In the genomic region with DNA sequence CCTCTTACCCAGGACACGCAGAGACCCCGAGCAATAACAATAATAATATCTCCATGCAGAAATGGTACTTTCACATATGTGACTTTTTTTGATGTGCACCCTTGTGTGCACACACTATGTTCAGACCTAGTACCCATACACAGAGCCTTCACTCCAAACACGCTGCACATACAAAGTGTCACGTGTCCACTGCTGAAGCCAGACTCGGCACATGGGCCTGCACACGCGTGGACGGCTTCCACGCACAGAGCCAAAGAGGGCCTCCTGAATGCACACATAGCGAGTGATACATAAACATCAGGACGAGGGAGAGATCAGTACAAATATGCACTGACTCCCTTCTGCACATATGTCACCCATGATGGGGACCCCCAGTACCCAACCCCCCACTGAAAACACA, we compare ENCODE assay signal across 22 cellular contexts. TPM values are rescaled to one million over a fixed set of nuclear protein-coding genes. Genes with fewer than 3 reads are reported as not detected.
"Had no signal": no experiment of that assay in that cellular context is flagged by ENCODE, and none has a peak within 500 bp of the region (broad histone marks: within the 10 kb centered on the region; RNA-seq: fewer than 3 reads in every experiment).

No MANE protein-coding gene starts in this region.

- DNase-seq: activated CD4-positive, alpha-beta T cell treated with anti-CD3 and anti-CD28 coated beads for 4 hours; activated CD4-positive, alpha-beta T cell treated with anti-CD3 and anti-CD28 coated beads, Interleukin-2, amount 50 U/mL, for 4 hours; activated CD8-positive, alpha-beta memory T cell treated with anti-CD3 and anti-CD28 coated beads, Interleukin-2, amount 10 ng/mL, durations not matched to agents 7 days and 5 days; activated gamma-delta T cell; activated naive CD4-positive, alpha-beta T cell treated with anti-CD3 and anti-CD28 coated beads for 36 hours; activated T-cell treated with anti-CD3 and anti-CD28 coated beads, Interleukin-2, amount 50 U/mL, for 24 hours; amniotic stem cell; body of pancreas; Karpas-422; MM.1S; NCI-H1105 treated with DMSO at 0.1 percent for 48 hours; NCI-H187 treated with DMSO at 0.1 percent for 48 hours; NCI-H2081 treated with DMSO at 0.1 percent for 48 hours; NCI-H446; Peyer's patch; Right ventricle myocardium superior; SJCRH30; SK-N-SH; T-helper 1 cell had no signal

- H3K36me3 Mint-ChIP-seq: activated CD8-positive, alpha-beta memory T cell treated with anti-CD3 and anti-CD28 coated beads, Interleukin-2, amount 10 ng/mL, durations not matched to agents 7 days and 5 days had no signal

- H3K9me3 Mint-ChIP-seq: activated naive CD4-positive, alpha-beta T cell treated with anti-CD3 and anti-CD28 coated beads for 36 hours; activated T-cell treated with anti-CD3 and anti-CD28 coated beads, Interleukin-2, amount 50 U/mL, for 24 hours had no signal

- H3K4me2 ChIP-seq: SK-N-SH had no signal

- H3K9ac ChIP-seq: SK-N-SH had no signal

- H3K4me1 ChIP-seq: SJCRH30 had no signal

- H3K36me3 ChIP-seq: ascending aorta, Peyer's patch, SJCRH30 had no signal

- H3K9me2 ChIP-seq: SK-N-SH had no signal

- ATAC-seq: activated CD8-positive, alpha-beta memory T cell treated with anti-CD3 and anti-CD28 coated beads, Interleukin-2, amount 10 ng/mL, durations not matched to agents 7 days and 5 days; body of pancreas had no signal

- H3K4me3 Mint-ChIP-seq: activated CD8-positive, alpha-beta memory T cell treated with anti-CD3 and anti-CD28 coated beads, Interleukin-2, amount 10 ng/mL, durations not matched to agents 7 days and 5 days; activated naive CD4-positive, alpha-beta T cell treated with anti-CD3 and anti-CD28 coated beads for 36 hours; activated T-cell treated with anti-CD3 and anti-CD28 coated beads, Interleukin-2, amount 50 U/mL, for 24 hours had no signal

- H3K27ac Mint-ChIP-seq: activated CD8-positive, alpha-beta memory T cell treated with anti-CD3 and anti-CD28 coated beads, Interleukin-2, amount 10 ng/mL, durations not matched to agents 7 days and 5 days; activated naive CD4-positive, alpha-beta T cell treated with anti-CD3 and anti-CD28 coated beads for 36 hours; activated T-cell treated with anti-CD3 and anti-CD28 coated beads, Interleukin-2, amount 50 U/mL, for 24 hours had no signal

- H3K27ac ChIP-seq: ascending aorta, body of pancreas, Peyer's patch, RWPE1, SJCRH30, VCaP had no signal

- H3K9me3 ChIP-seq: ascending aorta, body of pancreas, Peyer's patch, SJCRH30, SK-N-SH had no signal

- H3K4me3 ChIP-seq: ascending aorta, body of pancreas, Peyer's patch, SJCRH30 had no signal

RNA-seq across cellular contexts. Expression of a gene that starts 41.9 kb away (rescaled TPM):
- total RNA-seq: ascending aorta had no signal
